In genomic region chr15:75282572-75282971, GRCh38 we compare ENCODE assay signal across 4 cellular contexts. TPM values are rescaled to one million over a fixed set of nuclear protein-coding genes. Genes with fewer than 3 reads are reported as not detected.
"Had no signal": no experiment of that assay in that cellular context is flagged by ENCODE, and none has a peak within 500 bp of the region (broad histone marks: within the 10 kb centered on the region; RNA-seq: fewer than 3 reads in every experiment).

A gene with protein sequence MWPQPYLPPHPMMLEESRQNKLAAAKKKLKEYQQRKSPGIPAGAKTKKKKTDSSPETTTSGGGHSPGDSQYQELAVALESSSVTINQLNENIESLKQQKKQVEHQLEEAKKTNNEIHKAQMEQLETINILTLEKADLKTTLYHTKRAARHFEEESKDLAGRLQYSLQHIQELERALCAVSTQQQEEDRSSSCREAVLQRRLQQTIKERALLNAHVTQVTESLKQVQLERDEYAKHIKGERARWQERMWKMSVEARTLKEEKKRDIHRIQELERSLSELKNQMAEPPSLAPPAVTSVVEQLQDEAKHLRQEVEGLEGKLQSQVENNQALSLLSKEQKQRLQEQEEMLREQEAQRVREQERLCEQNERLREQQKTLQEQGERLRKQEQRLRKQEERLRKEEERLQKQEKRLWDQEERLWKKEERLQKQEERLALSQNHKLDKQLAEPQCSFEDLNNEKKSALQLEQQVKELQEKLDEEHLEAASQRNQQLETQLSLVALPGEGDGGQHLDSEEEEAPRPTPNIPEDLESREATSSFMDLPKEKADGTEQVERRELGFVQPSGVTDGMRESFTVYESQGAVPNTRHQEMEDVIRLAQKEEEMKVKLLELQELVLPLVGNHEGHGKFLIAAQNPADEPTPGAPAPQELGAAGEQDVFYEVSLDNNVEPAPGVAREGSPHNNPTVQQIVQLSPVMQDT (plus strand): TSS chr15:75282835. CDS start chr15:75282876, 41 bp downstream.

RNA-seq across cellular contexts. Expression of the gene that starts here (rescaled TPM):
- total RNA-seq: LHCN-M2, M059J, MCF 10A, NCI-H460 had no signal
